Comparison of ENCODE assay signal across 8 cellular contexts in the genomic region with DNA sequence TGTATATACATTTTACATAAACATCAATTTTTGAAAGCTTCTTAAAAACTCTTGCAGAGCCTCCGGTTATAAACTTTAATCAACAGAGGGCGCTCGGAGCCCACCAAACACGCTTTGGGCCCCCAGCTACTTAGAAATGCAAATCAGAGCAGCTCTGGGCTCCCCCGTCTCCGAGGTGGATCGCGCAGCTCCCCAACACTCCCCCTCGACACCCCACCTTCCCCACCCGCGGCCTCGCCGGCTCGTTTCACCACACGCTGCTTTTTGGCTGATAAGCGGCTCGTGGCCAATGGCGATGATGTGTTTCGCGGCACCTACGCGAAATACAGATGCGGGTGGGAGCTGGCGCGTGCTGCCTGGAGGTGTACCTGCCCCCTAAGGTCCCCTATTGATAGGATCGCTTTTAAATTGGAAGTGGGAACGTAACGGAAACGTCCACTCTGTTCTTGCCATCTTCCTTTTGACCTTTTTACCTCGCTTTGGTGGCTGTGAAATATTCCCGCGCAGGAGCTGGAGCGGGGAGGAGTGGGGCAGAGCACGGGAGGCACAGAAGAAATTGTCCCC. TPM values are rescaled to one million over a fixed set of nuclear protein-coding genes. Genes with fewer than 3 reads are reported as not detected.
DNase-seq lines count a peak whose midpoint lies in the region; ATAC-seq, FAIRE-seq and TF ChIP-seq lines count a peak whose summit lies in the region.

No MANE protein-coding gene starts in this region.

- H3K27me3 ChIP-seq in AG04450 (ENCODE audit: control insufficient read depth, insufficient read depth, low read length), result peaks cover 4% of the 10 kb centered on the region
- no peaks in the 10 kb centered on the region for H3K27me3 ChIP-seq in brain microvascular endothelial cell (replicated peaks)
- H3K27me3 ChIP-seq in iPS-20b (ENCODE audit: insufficient read depth, low read length), result peaks cover 78% of the 10 kb centered on the region

- H3K9me3 ChIP-seq in AG04450 (ENCODE audit: control insufficient read depth, insufficient read depth, low read length) (peaks cover 4% of the 10 kb centered on the region; the same call in 1 of the 2 replicates), iPS-20b (ENCODE audit: insufficient read depth, low read depth, low read length) (no peaks in the 10 kb centered on the region)

- no peaks in the 10 kb centered on the region for H3K36me3 ChIP-seq in brain microvascular endothelial cell (replicated peaks)
- H3K36me3 ChIP-seq in iPS-20b (ENCODE audit: insufficient read depth, low read depth, low read length), result no peaks in the 10 kb centered on the region

- DNase-seq in AG04450 (ENCODE audit: low read depth, low spot score) (no peak), GM19239 (ENCODE audit: insufficient read length, low spot score) (peak; percentile 60), NCI-H2029 treated with DMSO at 0.1 percent for 48 hours (lab: John Stamatoyannopoulos, UW) (peak; percentile 12), UCSD-AML1 (lab: John Stamatoyannopoulos, UW; ENCODE audit: unreplicated experiment) (peak; percentile 62), brain microvascular endothelial cell (peak; percentile 73), skeletal muscle cell (ENCODE audit: low read depth) (peak; percentile 27)

- no peak overlapping the region for H3K27ac ChIP-seq in AG04450 (ENCODE audit: low read depth, low read length)
- no peak overlapping the region for H3K27ac ChIP-seq in brain microvascular endothelial cell
- no peak overlapping the region for H3K27ac ChIP-seq in iPS-20b (ENCODE audit: low read length)

- peaks cover 3% of the 10 kb centered on the region; the same call in 1 of the 2 replicates for H3K4me1 ChIP-seq in iPS-20b (ENCODE audit: insufficient read depth, low read length)

- H3K4me3 ChIP-seq in AG04450 (ENCODE audit: low read depth, low read length) (peak overlapping the region; percentile 80), brain microvascular endothelial cell (ENCODE audit: low read depth, low read length) (peak overlapping the region; percentile 78), iPS-20b (ENCODE audit: low read length) (peak overlapping the region; percentile 73), skeletal muscle cell (ENCODE audit: low read depth, low read length) (peak overlapping the region; percentile 82)

- in situ Hi-C loops in brain microvascular endothelial cell (cut with HindIII; ENCODE audit: low pct_ligation_motif_present, low sequenced_read_pairs), result no loop called here

- CTCF ChIA-PET in AG04450 (lab: Charles Lee), result interaction anchor here (0.5 to 2.5 kb wide), 51 partner anchors 10 to 1345 kb away, joined by 3 to 29 read pairs (median 4); no protein-coding TSS in a partner anchor

- no peak overlapping the region for H3K9ac ChIP-seq in iPS-20b (ENCODE audit: low read depth, low read length)

- no peak for ATAC-seq in GM18520 (IDR thresholded peaks at IDR 0.05; ENCODE audit: unreplicated experiment)

- POLR2A ChIA-PET in AG04450 (lab: Yijun Ruan, JAX), result interaction anchor here (0.5 to 1.2 kb wide), 5 partner anchors 206 to 1308 kb away, joined by 3 to 4 read pairs (median 3); no protein-coding TSS in a partner anchor

- peak; percentile 73 for TF ChIP-seq CTCF in AG04450 (IDR thresholded peaks at IDR 0.05; ENCODE audit: low read depth, low read length)
- TF ChIP-seq CTCF in brain microvascular endothelial cell (IDR thresholded peaks at IDR 0.05; ENCODE audit: low read depth, low read length, missing control alignments), result peak; percentile 74

- peak; percentile 66 for FAIRE-seq in GM19239 (lab: Jason Lieb, UNC)

RNA-seq across cellular contexts. Expression of a gene that starts 1.6 kb away (rescaled TPM):
- 2.4 and 3.4 TPM in 2 replicates for polyA plus RNA-seq in AG04450 (2011; rRNA removed)
- polyA minus RNA-seq in AG04450 (2011; rRNA and poly(A)+ RNA removed), result 12.4 and 13.2 TPM in 2 replicates
